In genomic region chr13:52852444-52852843, GRCh38 we compare ENCODE assay signal across 13 cellular contexts. TPM values are rescaled to one million over a fixed set of nuclear protein-coding genes. Genes with fewer than 3 reads are reported as not detected.
DNase-seq lines count a peak whose midpoint lies in the region; ATAC-seq and TF ChIP-seq lines count a peak whose summit lies in the region.
"Had no signal": no experiment of that assay in that cellular context is flagged by ENCODE, and none has a peak within 500 bp of the region (broad histone marks: within the 10 kb centered on the region; RNA-seq: fewer than 3 reads in every experiment).

No MANE protein-coding gene starts in this region.

- H3K36me3 ChIP-seq in smooth muscle cell (ENCODE audit: low read depth) = no peaks in the 10 kb centered on the region

- peaks cover 11% of the 10 kb centered on the region for H3K4me1 ChIP-seq in smooth muscle cell (ENCODE audit: low read depth)

- H4K20me1 ChIP-seq in smooth muscle cell (ENCODE audit: low read depth) = no peaks in the 10 kb centered on the region

- H3K9me3 ChIP-seq in smooth muscle cell (replicated peaks; ENCODE audit: low read depth) = no peaks in the 10 kb centered on the region

- H3K27me3 Mint-ChIP-seq in activated naive CD8-positive, alpha-beta T cell = peaks cover 61% of the 10 kb centered on the region
- peaks cover 71% of the 10 kb centered on the region for H3K27me3 Mint-ChIP-seq in activated naive CD8-positive, alpha-beta T cell treated with anti-CD3 and anti-CD28 coated beads, Interleukin-2, amount 50 U/mL, for 24 hours
- H3K27me3 Mint-ChIP-seq in brain = peaks cover 96% of the 10 kb centered on the region

- H3K4me3 ChIP-seq in smooth muscle cell = no peak overlapping the region

- no peak overlapping the region for H2AFZ ChIP-seq in smooth muscle cell (ENCODE audit: low read depth)

- H3K27ac ChIP-seq in smooth muscle cell (ENCODE audit: low read depth) = no peak overlapping the region

- H3K27me3 ChIP-seq in smooth muscle cell (ENCODE audit: low read depth) = peaks cover 31% of the 10 kb centered on the region

- no peaks in the 10 kb centered on the region for H3K36me3 Mint-ChIP-seq in activated naive CD8-positive, alpha-beta T cell
- H3K36me3 Mint-ChIP-seq in activated naive CD8-positive, alpha-beta T cell treated with anti-CD3 and anti-CD28 coated beads, Interleukin-2, amount 50 U/mL, for 24 hours (ENCODE audit: low read depth) = peaks cover 7% of the 10 kb centered on the region
- H3K36me3 Mint-ChIP-seq in brain = no peaks in the 10 kb centered on the region

- DNase-seq in activated naive CD8-positive, alpha-beta T cell treated with anti-CD3 and anti-CD28 coated beads, Interleukin-2, amount 50 U/mL, for 24 hours = no peak
- DNase-seq in NCI-H2081 (lab: John Stamatoyannopoulos, UW) = peak; percentile 52 to 89
- DNase-seq in smooth muscle cell (lab: John Stamatoyannopoulos, UW; ENCODE audit: unreplicated experiment) = no peak
- DNase-seq in HuH-7.5 (ENCODE audit: low spot score) = no peak
- DNase-seq in pons (ENCODE audit: low spot score) = no peak
- DNase-seq: activated B cell treated with CpG ODN at 0.5 μM for 24 hours, amniotic stem cell, dermis blood vessel endothelial cell, midbrain, NCI-H526 treated with DMSO at 0.1 percent for 48 hours had no signal

- H3K4me1 Mint-ChIP-seq in activated naive CD8-positive, alpha-beta T cell (ENCODE audit: low read depth) = peaks cover 23% of the 10 kb centered on the region
- peaks cover 22% of the 10 kb centered on the region for H3K4me1 Mint-ChIP-seq in activated naive CD8-positive, alpha-beta T cell treated with anti-CD3 and anti-CD28 coated beads, Interleukin-2, amount 50 U/mL, for 24 hours
- peaks cover 47% of the 10 kb centered on the region for H3K4me1 Mint-ChIP-seq in brain

- no peak overlapping the region for H3K27ac Mint-ChIP-seq in activated naive CD8-positive, alpha-beta T cell
- H3K27ac Mint-ChIP-seq in activated naive CD8-positive, alpha-beta T cell treated with anti-CD3 and anti-CD28 coated beads, Interleukin-2, amount 50 U/mL, for 24 hours = no peak overlapping the region
- peak overlapping the region in 4 of 5 experiments; percentile 7 to 83 (median 46) for H3K27ac Mint-ChIP-seq in brain
- H3K27ac Mint-ChIP-seq: activated B cell treated with CpG ODN at 0.5 μM for 24 hours had no signal

- H3K9ac ChIP-seq in smooth muscle cell (ENCODE audit: low read depth) = no peak overlapping the region

- H3F3A ChIP-seq in smooth muscle cell (ENCODE audit: low read depth) = peaks cover 11% of the 10 kb centered on the region

- no peak for ATAC-seq in activated naive CD8-positive, alpha-beta T cell treated with anti-CD3 and anti-CD28 coated beads, Interleukin-2, amount 50 U/mL, for 24 hours
- no peak for ATAC-seq in HG02870 (IDR thresholded peaks at IDR 0.05; ENCODE audit: unreplicated experiment)

- WGBS in smooth muscle cell (ENCODE audit: low lambda C conversion rate) = 94% methylated on average over 2 of the region's 2 CpGs

- no peaks in the 10 kb centered on the region for H3K79me2 ChIP-seq in smooth muscle cell (ENCODE audit: low read depth)

- H3K4me2 ChIP-seq in smooth muscle cell = peak overlapping the region; percentile 94

- TF ChIP-seq CTCF in brain (conservative IDR thresholded peaks at IDR 0.05) (no peak), smooth muscle cell (IDR thresholded peaks at IDR 0.05; ENCODE audit: borderline replicate concordance, insufficient read depth, poor library complexity, severe bottlenecking) (no peak)

- H3K4me3 Mint-ChIP-seq in activated naive CD8-positive, alpha-beta T cell = peak overlapping the region; percentile 59
- H3K4me3 Mint-ChIP-seq in activated naive CD8-positive, alpha-beta T cell treated with anti-CD3 and anti-CD28 coated beads, Interleukin-2, amount 50 U/mL, for 24 hours = no peak overlapping the region
- H3K4me3 Mint-ChIP-seq in brain = peak overlapping the region; percentile 85 to 96 (median 87)

- H3K9me3 Mint-ChIP-seq in activated naive CD8-positive, alpha-beta T cell (ENCODE audit: low read depth) = peaks cover 2% of the 10 kb centered on the region
- H3K9me3 Mint-ChIP-seq in activated naive CD8-positive, alpha-beta T cell treated with anti-CD3 and anti-CD28 coated beads, Interleukin-2, amount 50 U/mL, for 24 hours = no peaks in the 10 kb centered on the region
- peaks cover 0 to 8% (median 0%) of the 10 kb centered on the region in 5 experiments for H3K9me3 Mint-ChIP-seq in brain
- H3K9me3 Mint-ChIP-seq: activated B cell treated with CpG ODN at 0.5 μM for 24 hours had no signal

RNA-seq across cellular contexts. Expression of gene PCDH8, which starts 4.0 kb away (rescaled TPM):
- 9.4 TPM for polyA plus RNA-seq in brain (ENCODE audit: insufficient read depth, low read depth, low replicate concordance)
- 0.58 and 0.85 TPM in 2 replicates for total RNA-seq in smooth muscle cell
- 2.1 TPM in 1 of 2 replicates, not detected in the other for polyA plus RNA-seq in smooth muscle cell
- total RNA-seq: activated B cell treated with CpG ODN at 0.5 μM for 24 hours, dermis blood vessel endothelial cell had no signal

Comparison
In these comparisons a context has a peak if more than half of its experiments do, and no peak if none do; other contexts are left out.
1. H3K27ac Mint-ChIP-seq: peak in brain (4 of 5); none in activated naive CD8-positive, alpha-beta T cell (single experiment) and activated naive CD8-positive, alpha-beta T cell treated with anti-CD3 and anti-CD28 coated beads, Interleukin-2, amount 50 U/mL, for 24 hours (single experiment).
2. DNase-seq: peak in NCI-H2081 (2 of 2); none in activated naive CD8-positive, alpha-beta T cell treated with anti-CD3 and anti-CD28 coated beads, Interleukin-2, amount 50 U/mL, for 24 hours (single experiment), smooth muscle cell (single experiment), HuH-7.5 (single experiment) and pons (single experiment).